15 cellular contexts compared by ENCODE assay signal in genomic region chr12:42162198-42162597, GRCh38. TPM values are rescaled to one million over a fixed set of nuclear protein-coding genes. Genes with fewer than 3 reads are reported as not detected.
DNase-seq lines count a peak whose midpoint lies in the region; ATAC-seq and TF ChIP-seq lines count a peak whose summit lies in the region.
"Had no signal": no experiment of that assay in that cellular context is flagged by ENCODE, and none has a peak within 500 bp of the region (broad histone marks: within the 10 kb centered on the region; RNA-seq: fewer than 3 reads in every experiment).

No MANE protein-coding gene starts in this region.

- no peak for DNase-seq in CD4-positive, alpha-beta T cell
- DNase-seq in astrocyte of the hippocampus (ENCODE audit: low read depth, low spot score) = peak; percentile 35
- no peak for DNase-seq in mesenchymal stem cell
- no peak for DNase-seq in GM13977 (ENCODE audit: low spot score)
- DNase-seq in neuronal stem cell (ENCODE audit: low spot score) = no peak
- DNase-seq: NCI-H187 treated with DMSO at 0.1 percent for 48 hours, NCI-H748 treated with DMSO at 0.1 percent for 48 hours, SIG-M5 had no signal

- H2BK15ac ChIP-seq in mesenchymal stem cell (ENCODE audit: low read depth, poor library complexity, severe bottlenecking) (no peak overlapping the region), neuronal stem cell (ENCODE audit: low read length) (no peak overlapping the region)

- H3K36me3 ChIP-seq in mesenchymal stem cell (ENCODE audit: control insufficient read depth in 1 of 2, insufficient read depth in 2 of 2, low read depth in 1 of 2, low read length in 2 of 2) (peaks cover 0 to 33% of the 10 kb centered on the region in 2 experiments), neuronal stem cell (replicated peaks in 1 of 2; ENCODE audit: control insufficient read depth in 2 of 2, insufficient read depth in 2 of 2, low read length in 2 of 2) (peaks cover 0 to 37% of the 10 kb centered on the region in 2 donors)

- H3K36me3 Mint-ChIP-seq in CD4-positive, alpha-beta T cell (ENCODE audit: low read depth) = peaks cover 23% of the 10 kb centered on the region
- H3K36me3 Mint-ChIP-seq in IgD-negative memory B cell = peaks cover 3% of the 10 kb centered on the region
- H3K36me3 Mint-ChIP-seq: activated naive CD4-positive, alpha-beta T cell treated with anti-CD3 and anti-CD28 coated beads, Interleukin-2, amount 50 U/mL, for 72 hours had no signal

- H3K9me3 ChIP-seq in CD4-positive, alpha-beta T cell (ENCODE audit: control insufficient read depth, low read length) = no peaks in the 10 kb centered on the region
- H3K9me3 ChIP-seq in mesenchymal stem cell (ENCODE audit: control insufficient read depth, low read length) (no peaks in the 10 kb centered on the region), neuronal stem cell (replicated peaks in 1 of 2; ENCODE audit: control insufficient read depth in 2 of 2, insufficient read depth in 1 of 2, low read depth in 1 of 2, low read length in 2 of 2) (no peaks in the 10 kb centered on the region)

- H3K9ac ChIP-seq in mesenchymal stem cell (ENCODE audit: low read length) (peak overlapping the region; percentile 23), neuronal stem cell (ENCODE audit: low read depth, low read length, poor library complexity) (no peak overlapping the region)

- no peak overlapping the region for H2BK12ac ChIP-seq in mesenchymal stem cell (ENCODE audit: low read length in 2 of 2)
- no peak overlapping the region for H2BK12ac ChIP-seq in neuronal stem cell (ENCODE audit: low read length)

- no peak overlapping the region for H3K4me3 Mint-ChIP-seq in CD4-positive, alpha-beta T cell
- H3K4me3 Mint-ChIP-seq in IgD-negative memory B cell = no peak overlapping the region
- H3K4me3 Mint-ChIP-seq: stimulated activated naive CD8-positive, alpha-beta T cell treated with anti-CD3 and anti-CD28 coated beads, Interleukin-15, Interleukin-2, amounts not matched to agents 100 ng/mL and 50 ng/mL, for 24 hours had no signal

- H2BK120ac ChIP-seq in mesenchymal stem cell (ENCODE audit: low read depth, low read length) (no peak overlapping the region), neuronal stem cell (ENCODE audit: low read depth, low read length) (no peak overlapping the region)

- H3K23ac ChIP-seq in mesenchymal stem cell (ENCODE audit: low read length in 2 of 2) = no peak overlapping the region
- H3K23ac ChIP-seq in neuronal stem cell (ENCODE audit: low read depth, low read length, poor library complexity) = no peak overlapping the region

- H2AFZ ChIP-seq in mesenchymal stem cell (ENCODE audit: low read depth, low read length) (no peak overlapping the region), neuronal stem cell (ENCODE audit: low read length) (no peak overlapping the region)

- H3K9me3 Mint-ChIP-seq in CD4-positive, alpha-beta T cell = no peaks in the 10 kb centered on the region
- no peaks in the 10 kb centered on the region for H3K9me3 Mint-ChIP-seq in IgD-negative memory B cell
- H3K9me3 Mint-ChIP-seq: activated naive CD4-positive, alpha-beta T cell treated with anti-CD3 and anti-CD28 coated beads, Interleukin-2, amount 50 U/mL, for 72 hours; stimulated activated naive CD8-positive, alpha-beta T cell treated with anti-CD3 and anti-CD28 coated beads, Interleukin-15, Interleukin-2, amounts not matched to agents 100 ng/mL and 50 ng/mL, for 24 hours had no signal

- H3K27me3 ChIP-seq in CD4-positive, alpha-beta T cell (ENCODE audit: control insufficient read depth, insufficient read depth, low read length) = no peaks in the 10 kb centered on the region
- H3K27me3 ChIP-seq in mesenchymal stem cell (ENCODE audit: control insufficient read depth in 1 of 2, insufficient read depth in 1 of 2, low read length in 2 of 2) (no peaks in the 10 kb centered on the region), neuronal stem cell (ENCODE audit: control insufficient read depth in 3 of 3, insufficient read depth in 3 of 3, low read depth in 1 of 3, low read length in 3 of 3) (no peaks in the 10 kb centered on the region)

- no peak overlapping the region for H4K8ac ChIP-seq in mesenchymal stem cell (ENCODE audit: low read length)
- no peak overlapping the region for H4K8ac ChIP-seq in neuronal stem cell (ENCODE audit: low read depth, low read length)

- H3K4me1 Mint-ChIP-seq in CD4-positive, alpha-beta T cell (ENCODE audit: low read depth) = peaks cover 12% of the 10 kb centered on the region
- peaks cover 2 to 29% (median 8%) of the 10 kb centered on the region in 3 donors for H3K4me1 Mint-ChIP-seq in IgD-negative memory B cell

- CTCF ChIA-PET in CD4-positive, alpha-beta T cell (lab: Charles Lee) = interaction anchor here (1.0 kb wide), 1 partner anchor 56 kb away, joined by 3 read pairs; no protein-coding TSS in a partner anchor

- no peak overlapping the region for H3K4me3 ChIP-seq in mesenchymal stem cell (ENCODE audit: insufficient read depth in 1 of 2, low read depth in 1 of 2, low read length in 2 of 2)
- H3K4me3 ChIP-seq in neuronal stem cell (ENCODE audit: low read length in 2 of 2) = no peak overlapping the region
- H3K4me3 ChIP-seq: K562 had no signal

- no peaks in the 10 kb centered on the region for H3K27me3 Mint-ChIP-seq in CD4-positive, alpha-beta T cell
- no peaks in the 10 kb centered on the region for H3K27me3 Mint-ChIP-seq in IgD-negative memory B cell
- H3K27me3 Mint-ChIP-seq: stimulated activated naive CD8-positive, alpha-beta T cell treated with anti-CD3 and anti-CD28 coated beads, Interleukin-15, Interleukin-2, amounts not matched to agents 100 ng/mL and 50 ng/mL, for 24 hours had no signal

- H3K14ac ChIP-seq in mesenchymal stem cell (ENCODE audit: low read length in 2 of 2) (no peak overlapping the region), neuronal stem cell (ENCODE audit: low read length) (no peak overlapping the region)

- in situ Hi-C loops in GM13977 (cut with MboI; ENCODE audit: low pct_unique_long_range_greater_than_20kb, low sequenced_read_pairs, unreplicated experiment) = no loop called here

- no peak for ATAC-seq in CD4-positive, alpha-beta T cell (ENCODE audit: poor library complexity)
- no peak for ATAC-seq in GM21423 (IDR thresholded peaks at IDR 0.05; ENCODE audit: unreplicated experiment)
- no peak for ATAC-seq in HG02852 (IDR thresholded peaks at IDR 0.05; ENCODE audit: unreplicated experiment)
- ATAC-seq: activated naive CD4-positive, alpha-beta T cell treated with anti-CD3 and anti-CD28 coated beads, Interleukin-2, amount 50 U/mL, for 72 hours had no signal

- POLR2A ChIA-PET in CD4-positive, alpha-beta T cell (lab: Charles Lee) = no interaction called here

- H3K4ac ChIP-seq in mesenchymal stem cell (ENCODE audit: low read depth in 1 of 2, low read length in 2 of 2) = no peak overlapping the region
- no peak overlapping the region for H3K4ac ChIP-seq in neuronal stem cell (ENCODE audit: low read length)

- intact Hi-C loops in CD4-positive, alpha-beta T cell (cut with DNase I, micrococcal nuclease) = no loop called here

- no peak overlapping the region for H2BK5ac ChIP-seq in mesenchymal stem cell (ENCODE audit: low read depth, low read length, poor library complexity, severe bottlenecking)
- H2BK5ac ChIP-seq in neuronal stem cell (ENCODE audit: low read length) = no peak overlapping the region

- no peak overlapping the region for H3K4me2 ChIP-seq in mesenchymal stem cell (ENCODE audit: low read length, poor library complexity, severe bottlenecking)
- no peak overlapping the region for H3K4me2 ChIP-seq in neuronal stem cell (ENCODE audit: insufficient read depth, low read length, poor library complexity, severe bottlenecking)

- TF ChIP-seq CTCF in CD4-positive, alpha-beta T cell (IDR thresholded peaks at IDR 0.05) = no peak
- no peak for TF ChIP-seq CTCF in GM13977 (IDR thresholded peaks at IDR 0.05; ENCODE audit: extremely low read depth, insufficient read depth, missing control alignments)

- peak overlapping the region; percentile 49 for H3K27ac Mint-ChIP-seq in CD4-positive, alpha-beta T cell
- peak overlapping the region in 2 of 3 donors; percentile 59 to 86 for H3K27ac Mint-ChIP-seq in IgD-negative memory B cell

- H4K91ac ChIP-seq in mesenchymal stem cell (ENCODE audit: low read length) (no peak overlapping the region), neuronal stem cell (ENCODE audit: low read depth, low read length, poor library complexity) (no peak overlapping the region)

- H3K79me1 ChIP-seq in mesenchymal stem cell (replicated peaks; ENCODE audit: low read length, poor library complexity, severe bottlenecking) (peaks cover 5% of the 10 kb centered on the region), neuronal stem cell (ENCODE audit: low read depth, low read length) (no peaks in the 10 kb centered on the region)

- H3K18ac ChIP-seq in mesenchymal stem cell (ENCODE audit: low read depth in 1 of 2, low read length in 2 of 2) = no peak overlapping the region
- no peak overlapping the region for H3K18ac ChIP-seq in neuronal stem cell (ENCODE audit: low read length)

- H3K4me1 ChIP-seq in mesenchymal stem cell (ENCODE audit: control insufficient read depth, insufficient read depth, low read depth, low read length) (no peaks in the 10 kb centered on the region), neuronal stem cell (ENCODE audit: control insufficient read depth in 2 of 2, insufficient read depth in 1 of 2, low read depth in 1 of 2, low read length in 2 of 2) (no peaks in the 10 kb centered on the region)

- no peak overlapping the region for H2AK5ac ChIP-seq in mesenchymal stem cell (ENCODE audit: low read length, severe bottlenecking)
- no peak overlapping the region for H2AK5ac ChIP-seq in neuronal stem cell (ENCODE audit: low read depth, low read length)

- no peak overlapping the region for H3K27ac ChIP-seq in CD4-positive, alpha-beta T cell (ENCODE audit: low read depth, low read length)
- no peak overlapping the region for H3K27ac ChIP-seq in mesenchymal stem cell (ENCODE audit: low read length, poor library complexity, severe bottlenecking)
- no peak overlapping the region for H3K27ac ChIP-seq in neuronal stem cell (replicated peaks; ENCODE audit: low read length)
- H3K27ac ChIP-seq: C4-2B had no signal

RNA-seq across cellular contexts. Expression of gene GXYLT1, which starts 17.5 kb away (rescaled TPM):
- 1 to 10 TPM; 8.0 to 8.2 TPM for total RNA-seq in CD4-positive, alpha-beta T cell
- 5.1 TPM for polyA plus RNA-seq in IgD-negative memory B cell
- 12.0 TPM for polyA plus RNA-seq in mesenchymal stem cell (2013, experiment 1 of 2)
- polyA plus RNA-seq in mesenchymal stem cell (2013, experiment 2 of 2) = 13.0 TPM
- polyA plus RNA-seq in neuronal stem cell (2013, experiment 1 of 2) = 7.8 TPM
- polyA plus RNA-seq in neuronal stem cell (2013, experiment 2 of 2) = 7.5 TPM
